Comparison of ENCODE assay signal across 1 cellular context in the genomic region with DNA sequence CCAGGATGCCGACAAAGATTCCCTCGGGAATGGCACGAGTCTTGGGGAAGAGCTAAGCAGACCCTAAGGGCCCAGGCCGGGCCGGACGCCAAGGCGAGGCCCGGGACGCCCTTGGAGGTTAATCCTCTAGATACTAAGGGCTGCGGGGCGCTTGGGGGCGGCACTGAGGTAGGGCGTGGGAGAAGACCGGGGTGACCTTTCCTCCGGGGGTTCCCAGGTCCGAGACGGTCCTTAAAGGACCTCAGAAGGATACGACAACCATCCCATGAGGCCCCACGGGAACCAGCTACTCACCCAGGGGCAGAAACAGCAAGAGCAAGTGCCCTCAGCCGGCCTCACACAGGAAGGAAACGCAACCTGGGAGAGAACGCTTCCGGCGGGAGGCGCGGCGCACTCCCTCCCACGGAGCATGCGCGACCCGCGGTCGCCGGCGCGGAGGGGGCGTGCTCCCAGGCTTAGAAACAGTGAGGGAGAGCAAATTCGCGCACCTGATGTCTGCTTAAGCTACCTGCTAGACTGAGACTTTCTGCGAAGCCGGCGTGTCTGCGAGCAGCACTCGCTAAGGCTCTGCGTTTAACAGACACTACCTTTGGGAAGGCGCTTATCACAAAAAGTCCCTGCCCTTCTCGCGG.
TF ChIP-seq lines count a peak whose summit lies in the region.

A gene with protein sequence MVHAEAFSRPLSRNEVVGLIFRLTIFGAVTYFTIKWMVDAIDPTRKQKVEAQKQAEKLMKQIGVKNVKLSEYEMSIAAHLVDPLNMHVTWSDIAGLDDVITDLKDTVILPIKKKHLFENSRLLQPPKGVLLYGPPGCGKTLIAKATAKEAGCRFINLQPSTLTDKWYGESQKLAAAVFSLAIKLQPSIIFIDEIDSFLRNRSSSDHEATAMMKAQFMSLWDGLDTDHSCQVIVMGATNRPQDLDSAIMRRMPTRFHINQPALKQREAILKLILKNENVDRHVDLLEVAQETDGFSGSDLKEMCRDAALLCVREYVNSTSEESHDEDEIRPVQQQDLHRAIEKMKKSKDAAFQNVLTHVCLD (minus strand): TSS at position 354 of the 632 bp plus-strand sequence. CDS start 3,627 bp downstream, outside the sequence.

TF ChIP-seq in GM12878, 131 proteins besides CTCF, POLR2A, EP300 and RAD21 (continued from another document and continues in another):
- TF ChIP-seq, protein P1, sequence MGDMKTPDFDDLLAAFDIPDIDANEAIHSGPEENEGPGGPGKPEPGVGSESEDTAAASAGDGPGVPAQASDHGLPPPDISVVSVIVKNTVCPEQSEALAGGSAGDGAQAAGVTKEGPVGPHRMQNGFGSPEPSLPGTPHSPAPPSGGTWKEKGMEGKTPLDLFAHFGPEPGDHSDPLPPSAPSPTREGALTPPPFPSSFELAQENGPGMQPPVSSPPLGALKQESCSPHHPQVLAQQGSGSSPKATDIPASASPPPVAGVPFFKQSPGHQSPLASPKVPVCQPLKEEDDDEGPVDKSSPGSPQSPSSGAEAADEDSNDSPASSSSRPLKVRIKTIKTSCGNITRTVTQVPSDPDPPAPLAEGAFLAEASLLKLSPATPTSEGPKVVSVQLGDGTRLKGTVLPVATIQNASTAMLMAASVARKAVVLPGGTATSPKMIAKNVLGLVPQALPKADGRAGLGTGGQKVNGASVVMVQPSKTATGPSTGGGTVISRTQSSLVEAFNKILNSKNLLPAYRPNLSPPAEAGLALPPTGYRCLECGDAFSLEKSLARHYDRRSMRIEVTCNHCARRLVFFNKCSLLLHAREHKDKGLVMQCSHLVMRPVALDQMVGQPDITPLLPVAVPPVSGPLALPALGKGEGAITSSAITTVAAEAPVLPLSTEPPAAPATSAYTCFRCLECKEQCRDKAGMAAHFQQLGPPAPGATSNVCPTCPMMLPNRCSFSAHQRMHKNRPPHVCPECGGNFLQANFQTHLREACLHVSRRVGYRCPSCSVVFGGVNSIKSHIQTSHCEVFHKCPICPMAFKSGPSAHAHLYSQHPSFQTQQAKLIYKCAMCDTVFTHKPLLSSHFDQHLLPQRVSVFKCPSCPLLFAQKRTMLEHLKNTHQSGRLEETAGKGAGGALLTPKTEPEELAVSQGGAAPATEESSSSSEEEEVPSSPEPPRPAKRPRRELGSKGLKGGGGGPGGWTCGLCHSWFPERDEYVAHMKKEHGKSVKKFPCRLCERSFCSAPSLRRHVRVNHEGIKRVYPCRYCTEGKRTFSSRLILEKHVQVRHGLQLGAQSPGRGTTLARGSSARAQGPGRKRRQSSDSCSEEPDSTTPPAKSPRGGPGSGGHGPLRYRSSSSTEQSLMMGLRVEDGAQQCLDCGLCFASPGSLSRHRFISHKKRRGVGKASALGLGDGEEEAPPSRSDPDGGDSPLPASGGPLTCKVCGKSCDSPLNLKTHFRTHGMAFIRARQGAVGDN (IDR thresholded peaks at IDR 0.05), result peak; percentile 84
- TF ChIP-seq, protein P2, sequence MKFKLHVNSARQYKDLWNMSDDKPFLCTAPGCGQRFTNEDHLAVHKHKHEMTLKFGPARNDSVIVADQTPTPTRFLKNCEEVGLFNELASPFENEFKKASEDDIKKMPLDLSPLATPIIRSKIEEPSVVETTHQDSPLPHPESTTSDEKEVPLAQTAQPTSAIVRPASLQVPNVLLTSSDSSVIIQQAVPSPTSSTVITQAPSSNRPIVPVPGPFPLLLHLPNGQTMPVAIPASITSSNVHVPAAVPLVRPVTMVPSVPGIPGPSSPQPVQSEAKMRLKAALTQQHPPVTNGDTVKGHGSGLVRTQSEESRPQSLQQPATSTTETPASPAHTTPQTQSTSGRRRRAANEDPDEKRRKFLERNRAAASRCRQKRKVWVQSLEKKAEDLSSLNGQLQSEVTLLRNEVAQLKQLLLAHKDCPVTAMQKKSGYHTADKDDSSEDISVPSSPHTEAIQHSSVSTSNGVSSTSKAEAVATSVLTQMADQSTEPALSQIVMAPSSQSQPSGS (IDR thresholded peaks at IDR 0.05; ENCODE audit: low read length), result no peak
- TF ChIP-seq BHLHE40 (IDR thresholded peaks at IDR 0.05; ENCODE audit: borderline replicate concordance in 1 of 2, low read depth in 2 of 2, low read length in 1 of 2), result peak; percentile 19 to 31; a peak in 2 of 4 replicates
- no peak for TF ChIP-seq HDAC6 (IDR thresholded peaks at IDR 0.05; ENCODE audit: unreplicated experiment)
- TF ChIP-seq, protein P3, sequence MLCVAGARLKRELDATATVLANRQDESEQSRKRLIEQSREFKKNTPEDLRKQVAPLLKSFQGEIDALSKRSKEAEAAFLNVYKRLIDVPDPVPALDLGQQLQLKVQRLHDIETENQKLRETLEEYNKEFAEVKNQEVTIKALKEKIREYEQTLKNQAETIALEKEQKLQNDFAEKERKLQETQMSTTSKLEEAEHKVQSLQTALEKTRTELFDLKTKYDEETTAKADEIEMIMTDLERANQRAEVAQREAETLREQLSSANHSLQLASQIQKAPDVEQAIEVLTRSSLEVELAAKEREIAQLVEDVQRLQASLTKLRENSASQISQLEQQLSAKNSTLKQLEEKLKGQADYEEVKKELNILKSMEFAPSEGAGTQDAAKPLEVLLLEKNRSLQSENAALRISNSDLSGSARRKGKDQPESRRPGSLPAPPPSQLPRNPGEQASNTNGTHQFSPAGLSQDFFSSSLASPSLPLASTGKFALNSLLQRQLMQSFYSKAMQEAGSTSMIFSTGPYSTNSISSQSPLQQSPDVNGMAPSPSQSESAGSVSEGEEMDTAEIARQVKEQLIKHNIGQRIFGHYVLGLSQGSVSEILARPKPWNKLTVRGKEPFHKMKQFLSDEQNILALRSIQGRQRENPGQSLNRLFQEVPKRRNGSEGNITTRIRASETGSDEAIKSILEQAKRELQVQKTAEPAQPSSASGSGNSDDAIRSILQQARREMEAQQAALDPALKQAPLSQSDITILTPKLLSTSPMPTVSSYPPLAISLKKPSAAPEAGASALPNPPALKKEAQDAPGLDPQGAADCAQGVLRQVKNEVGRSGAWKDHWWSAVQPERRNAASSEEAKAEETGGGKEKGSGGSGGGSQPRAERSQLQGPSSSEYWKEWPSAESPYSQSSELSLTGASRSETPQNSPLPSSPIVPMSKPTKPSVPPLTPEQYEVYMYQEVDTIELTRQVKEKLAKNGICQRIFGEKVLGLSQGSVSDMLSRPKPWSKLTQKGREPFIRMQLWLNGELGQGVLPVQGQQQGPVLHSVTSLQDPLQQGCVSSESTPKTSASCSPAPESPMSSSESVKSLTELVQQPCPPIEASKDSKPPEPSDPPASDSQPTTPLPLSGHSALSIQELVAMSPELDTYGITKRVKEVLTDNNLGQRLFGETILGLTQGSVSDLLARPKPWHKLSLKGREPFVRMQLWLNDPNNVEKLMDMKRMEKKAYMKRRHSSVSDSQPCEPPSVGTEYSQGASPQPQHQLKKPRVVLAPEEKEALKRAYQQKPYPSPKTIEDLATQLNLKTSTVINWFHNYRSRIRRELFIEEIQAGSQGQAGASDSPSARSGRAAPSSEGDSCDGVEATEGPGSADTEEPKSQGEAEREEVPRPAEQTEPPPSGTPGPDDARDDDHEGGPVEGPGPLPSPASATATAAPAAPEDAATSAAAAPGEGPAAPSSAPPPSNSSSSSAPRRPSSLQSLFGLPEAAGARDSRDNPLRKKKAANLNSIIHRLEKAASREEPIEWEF (IDR thresholded peaks at IDR 0.05; ENCODE audit: insufficient replicate concordance, low read depth, low read length), result no peak
- TF ChIP-seq SMC3 (IDR thresholded peaks at IDR 0.05; ENCODE audit: borderline replicate concordance, low read length), result peak; percentile 7; the same call in 1 of the 2 replicates
- TF ChIP-seq POLR2AphosphoS5 (IDR thresholded peaks at IDR 0.05; ENCODE audit: low read length), result peak; percentile 91
- TF ChIP-seq, protein P4, sequence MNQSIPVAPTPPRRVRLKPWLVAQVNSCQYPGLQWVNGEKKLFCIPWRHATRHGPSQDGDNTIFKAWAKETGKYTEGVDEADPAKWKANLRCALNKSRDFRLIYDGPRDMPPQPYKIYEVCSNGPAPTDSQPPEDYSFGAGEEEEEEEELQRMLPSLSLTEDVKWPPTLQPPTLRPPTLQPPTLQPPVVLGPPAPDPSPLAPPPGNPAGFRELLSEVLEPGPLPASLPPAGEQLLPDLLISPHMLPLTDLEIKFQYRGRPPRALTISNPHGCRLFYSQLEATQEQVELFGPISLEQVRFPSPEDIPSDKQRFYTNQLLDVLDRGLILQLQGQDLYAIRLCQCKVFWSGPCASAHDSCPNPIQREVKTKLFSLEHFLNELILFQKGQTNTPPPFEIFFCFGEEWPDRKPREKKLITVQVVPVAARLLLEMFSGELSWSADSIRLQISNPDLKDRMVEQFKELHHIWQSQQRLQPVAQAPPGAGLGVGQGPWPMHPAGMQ (IDR thresholded peaks at IDR 0.05; ENCODE audit: borderline replicate concordance), result no peak
- TF ChIP-seq SIN3A (IDR thresholded peaks at IDR 0.05; ENCODE audit: low read depth, low read length), result peak; percentile 53; the same call in 1 of the 2 replicates
- no peak for TF ChIP-seq ZNF24 (IDR thresholded peaks at IDR 0.05)
- 0 out of 2 replicates have a peak, but pooled peaks have one; percentile 53 for TF ChIP-seq SMARCA5 (IDR thresholded peaks at IDR 0.05)
- TF ChIP-seq, protein P5, sequence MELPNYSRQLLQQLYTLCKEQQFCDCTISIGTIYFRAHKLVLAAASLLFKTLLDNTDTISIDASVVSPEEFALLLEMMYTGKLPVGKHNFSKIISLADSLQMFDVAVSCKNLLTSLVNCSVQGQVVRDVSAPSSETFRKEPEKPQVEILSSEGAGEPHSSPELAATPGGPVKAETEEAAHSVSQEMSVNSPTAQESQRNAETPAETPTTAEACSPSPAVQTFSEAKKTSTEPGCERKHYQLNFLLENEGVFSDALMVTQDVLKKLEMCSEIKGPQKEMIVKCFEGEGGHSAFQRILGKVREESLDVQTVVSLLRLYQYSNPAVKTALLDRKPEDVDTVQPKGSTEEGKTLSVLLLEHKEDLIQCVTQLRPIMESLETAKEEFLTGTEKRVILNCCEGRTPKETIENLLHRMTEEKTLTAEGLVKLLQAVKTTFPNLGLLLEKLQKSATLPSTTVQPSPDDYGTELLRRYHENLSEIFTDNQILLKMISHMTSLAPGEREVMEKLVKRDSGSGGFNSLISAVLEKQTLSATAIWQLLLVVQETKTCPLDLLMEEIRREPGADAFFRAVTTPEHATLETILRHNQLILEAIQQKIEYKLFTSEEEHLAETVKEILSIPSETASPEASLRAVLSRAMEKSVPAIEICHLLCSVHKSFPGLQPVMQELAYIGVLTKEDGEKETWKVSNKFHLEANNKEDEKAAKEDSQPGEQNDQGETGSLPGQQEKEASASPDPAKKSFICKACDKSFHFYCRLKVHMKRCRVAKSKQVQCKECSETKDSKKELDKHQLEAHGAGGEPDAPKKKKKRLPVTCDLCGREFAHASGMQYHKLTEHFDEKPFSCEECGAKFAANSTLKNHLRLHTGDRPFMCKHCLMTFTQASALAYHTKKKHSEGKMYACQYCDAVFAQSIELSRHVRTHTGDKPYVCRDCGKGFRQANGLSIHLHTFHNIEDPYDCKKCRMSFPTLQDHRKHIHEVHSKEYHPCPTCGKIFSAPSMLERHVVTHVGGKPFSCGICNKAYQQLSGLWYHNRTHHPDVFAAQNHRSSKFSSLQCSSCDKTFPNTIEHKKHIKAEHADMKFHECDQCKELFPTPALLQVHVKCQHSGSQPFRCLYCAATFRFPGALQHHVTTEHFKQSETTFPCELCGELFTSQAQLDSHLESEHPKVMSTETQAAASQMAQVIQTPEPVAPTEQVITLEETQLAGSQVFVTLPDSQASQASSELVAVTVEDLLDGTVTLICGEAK (IDR thresholded peaks at IDR 0.05; ENCODE audit: borderline replicate concordance), result peak; percentile 87; the same call in 1 of the 2 replicates
- peak; percentile 87 for TF ChIP-seq NRF1 (conservative IDR thresholded peaks at IDR 0.05; ENCODE audit: low read depth, low read length)
- TF ChIP-seq MEF2B (IDR thresholded peaks at IDR 0.05; ENCODE audit: partially characterized antibody, poor library complexity, severe bottlenecking), result peak; percentile 80
- peak; percentile 45; the same call in 1 of the 2 replicates for TF ChIP-seq HCFC1 (IDR thresholded peaks at IDR 0.05; ENCODE audit: low read length)
- peak; percentile 78; the same call in 1 of the 2 replicates for TF ChIP-seq MXI1 (IDR thresholded peaks at IDR 0.05; ENCODE audit: low read depth, low read length)
- 0 out of 2 replicates have a peak, but pooled peaks have one; percentile 9 for TF ChIP-seq IRF4 (IDR thresholded peaks at IDR 0.05; ENCODE audit: low read depth, low read length)
- no peak for TF ChIP-seq SUPT20H (IDR thresholded peaks at IDR 0.05; ENCODE audit: borderline replicate concordance, control insufficient read depth, low read depth, low read length)
- no peak for TF ChIP-seq CHD4 (IDR thresholded peaks at IDR 0.05)
- TF ChIP-seq NR2C1 (IDR thresholded peaks at IDR 0.05), result peak; percentile 95
- TF ChIP-seq GABPA (IDR thresholded peaks at IDR 0.05; ENCODE audit: low read depth), result peak; percentile 92
- TF ChIP-seq RBBP5 (conservative IDR thresholded peaks at IDR 0.05), result no peak
- TF ChIP-seq PML (IDR thresholded peaks at IDR 0.05; ENCODE audit: low read length), result peak; percentile 93
- TF ChIP-seq ZNF207 (IDR thresholded peaks at IDR 0.05; ENCODE audit: borderline replicate concordance), result 0 out of 2 replicates have a peak, but pooled peaks have one; percentile 40
- TF ChIP-seq BCL11A (IDR thresholded peaks at IDR 0.05; ENCODE audit: low read depth, low read length), result 0 out of 2 replicates have a peak, but pooled peaks have one; percentile 1
- TF ChIP-seq, protein P6, sequence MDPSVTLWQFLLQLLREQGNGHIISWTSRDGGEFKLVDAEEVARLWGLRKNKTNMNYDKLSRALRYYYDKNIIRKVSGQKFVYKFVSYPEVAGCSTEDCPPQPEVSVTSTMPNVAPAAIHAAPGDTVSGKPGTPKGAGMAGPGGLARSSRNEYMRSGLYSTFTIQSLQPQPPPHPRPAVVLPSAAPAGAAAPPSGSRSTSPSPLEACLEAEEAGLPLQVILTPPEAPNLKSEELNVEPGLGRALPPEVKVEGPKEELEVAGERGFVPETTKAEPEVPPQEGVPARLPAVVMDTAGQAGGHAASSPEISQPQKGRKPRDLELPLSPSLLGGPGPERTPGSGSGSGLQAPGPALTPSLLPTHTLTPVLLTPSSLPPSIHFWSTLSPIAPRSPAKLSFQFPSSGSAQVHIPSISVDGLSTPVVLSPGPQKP (IDR thresholded peaks at IDR 0.05; ENCODE audit: low read depth, low read length), result 0 out of 2 replicates have a peak, but pooled peaks have one; percentile 52
- TF ChIP-seq HDGF (IDR thresholded peaks at IDR 0.05), result peak; percentile 31; the same call in 1 of the 2 replicates
- 0 out of 2 replicates have a peak, but pooled peaks have one; percentile 33 for TF ChIP-seq DPF2 (IDR thresholded peaks at IDR 0.05)
- peak; percentile 76; the same call in 1 of the 2 replicates for TF ChIP-seq TAF1 (IDR thresholded peaks at IDR 0.05; ENCODE audit: borderline replicate concordance, low read depth, low read length)
- 0 out of 2 replicates have a peak, but pooled peaks have one; percentile 64 for TF ChIP-seq POLR2AphosphoS2 (IDR thresholded peaks at IDR 0.05; ENCODE audit: low read depth, low read length)
- no peak for TF ChIP-seq SRF (IDR thresholded peaks at IDR 0.05; ENCODE audit: low read depth in 2 of 2, low read length in 2 of 2)
- TF ChIP-seq BRCA1 (IDR thresholded peaks at IDR 0.05; ENCODE audit: low read depth, low read length), result no peak
- no peak for TF ChIP-seq ZNF274 (IDR thresholded peaks at IDR 0.05; ENCODE audit: insufficient read depth, insufficient read length)
- TF ChIP-seq MEF2A (IDR thresholded peaks at IDR 0.05; ENCODE audit: insufficient read depth, low read depth, low read length), result 0 out of 2 replicates have a peak, but pooled peaks have one; percentile 16
- peak in 1 of 2 experiments; percentile 74; a peak in 2 of 4 replicates for TF ChIP-seq ETV6 (conservative IDR thresholded peaks at IDR 0.05 in 1 of 2, IDR thresholded peaks at IDR 0.05 in 1 of 2; ENCODE audit: borderline replicate concordance in 1 of 2, low read depth in 1 of 2)
- 0 out of 2 replicates have a peak, but pooled peaks have one; percentile 44 for TF ChIP-seq NBN (IDR thresholded peaks at IDR 0.05)
- TF ChIP-seq WRNIP1 (IDR thresholded peaks at IDR 0.05; ENCODE audit: borderline replicate concordance, low read depth, low read length), result no peak
- peak; percentile 49 for TF ChIP-seq GATAD2B (conservative IDR thresholded peaks at IDR 0.05; ENCODE audit: low read depth)
- TF ChIP-seq IKZF1 (conservative IDR thresholded peaks at IDR 0.05), result peak; percentile 81
